ENCODE assay signal across 1 cellular context in the genomic region with DNA sequence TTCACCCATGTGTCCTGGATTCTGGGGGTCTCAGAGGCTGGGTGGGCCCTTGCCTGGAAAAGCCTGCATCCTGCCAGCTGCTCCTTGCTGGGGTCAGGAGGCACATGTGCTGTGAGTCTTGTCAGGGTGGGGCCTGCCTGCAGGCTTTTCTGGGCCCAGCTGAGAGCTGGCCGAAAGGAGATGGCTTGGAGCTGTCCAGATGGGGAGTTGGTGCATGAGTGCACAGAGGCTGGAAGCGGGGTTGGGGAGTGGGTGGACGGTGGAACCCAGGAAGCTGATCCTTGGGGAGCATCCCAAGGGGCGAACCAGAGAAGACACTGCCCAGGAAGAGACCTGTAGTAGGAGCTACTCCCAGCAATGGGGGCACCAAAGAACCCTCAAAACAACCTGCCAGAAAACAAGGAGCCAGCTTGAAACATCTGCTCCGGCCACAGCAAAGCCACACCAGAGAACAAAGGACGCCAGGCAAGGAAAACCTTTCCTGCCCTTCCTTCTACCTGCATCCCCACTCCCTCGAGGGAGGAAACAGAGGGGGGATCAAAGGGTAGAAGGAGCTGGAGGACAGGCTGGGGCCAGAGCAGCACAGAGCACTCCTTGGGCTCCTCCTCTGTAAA.
TF ChIP-seq lines count a peak whose summit lies in the region.

No MANE protein-coding gene starts in this region.

TF ChIP-seq in HepG2, 621 proteins besides CTCF, POLR2A, EP300 and RAD21:
- TF ChIP-seq ARNT2 (CRISPR knock-in tag; IDR thresholded peaks at IDR 0.05; ENCODE audit: low read depth) = no peak
- no peak for TF ChIP-seq ZNF746 (CRISPR knock-in tag; IDR thresholded peaks at IDR 0.05)
- TF ChIP-seq, protein P1, sequence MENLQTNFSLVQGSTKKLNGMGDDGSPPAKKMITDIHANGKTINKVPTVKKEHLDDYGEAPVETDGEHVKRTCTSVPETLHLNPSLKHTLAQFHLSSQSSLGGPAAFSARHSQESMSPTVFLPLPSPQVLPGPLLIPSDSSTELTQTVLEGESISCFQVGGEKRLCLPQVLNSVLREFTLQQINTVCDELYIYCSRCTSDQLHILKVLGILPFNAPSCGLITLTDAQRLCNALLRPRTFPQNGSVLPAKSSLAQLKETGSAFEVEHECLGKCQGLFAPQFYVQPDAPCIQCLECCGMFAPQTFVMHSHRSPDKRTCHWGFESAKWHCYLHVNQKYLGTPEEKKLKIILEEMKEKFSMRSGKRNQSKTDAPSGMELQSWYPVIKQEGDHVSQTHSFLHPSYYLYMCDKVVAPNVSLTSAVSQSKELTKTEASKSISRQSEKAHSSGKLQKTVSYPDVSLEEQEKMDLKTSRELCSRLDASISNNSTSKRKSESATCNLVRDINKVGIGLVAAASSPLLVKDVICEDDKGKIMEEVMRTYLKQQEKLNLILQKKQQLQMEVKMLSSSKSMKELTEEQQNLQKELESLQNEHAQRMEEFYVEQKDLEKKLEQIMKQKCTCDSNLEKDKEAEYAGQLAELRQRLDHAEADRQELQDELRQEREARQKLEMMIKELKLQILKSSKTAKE (CRISPR knock-in tag; IDR thresholded peaks at IDR 0.05; ENCODE audit: borderline replicate concordance) = no peak; the same call in 1 of the 2 replicates
- TF ChIP-seq ZNF747 (CRISPR knock-in tag; IDR thresholded peaks at IDR 0.05; ENCODE audit: borderline replicate concordance) = peak; percentile 44; the same call in 1 of the 2 replicates
- TF ChIP-seq, protein P2, sequence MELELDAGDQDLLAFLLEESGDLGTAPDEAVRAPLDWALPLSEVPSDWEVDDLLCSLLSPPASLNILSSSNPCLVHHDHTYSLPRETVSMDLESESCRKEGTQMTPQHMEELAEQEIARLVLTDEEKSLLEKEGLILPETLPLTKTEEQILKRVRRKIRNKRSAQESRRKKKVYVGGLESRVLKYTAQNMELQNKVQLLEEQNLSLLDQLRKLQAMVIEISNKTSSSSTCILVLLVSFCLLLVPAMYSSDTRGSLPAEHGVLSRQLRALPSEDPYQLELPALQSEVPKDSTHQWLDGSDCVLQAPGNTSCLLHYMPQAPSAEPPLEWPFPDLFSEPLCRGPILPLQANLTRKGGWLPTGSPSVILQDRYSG (CRISPR knock-in tag; IDR thresholded peaks at IDR 0.05) = no peak
- TF ChIP-seq ZNF556 (CRISPR knock-in tag; IDR thresholded peaks at IDR 0.05; ENCODE audit: borderline replicate concordance) = no peak
- TF ChIP-seq, protein P3, sequence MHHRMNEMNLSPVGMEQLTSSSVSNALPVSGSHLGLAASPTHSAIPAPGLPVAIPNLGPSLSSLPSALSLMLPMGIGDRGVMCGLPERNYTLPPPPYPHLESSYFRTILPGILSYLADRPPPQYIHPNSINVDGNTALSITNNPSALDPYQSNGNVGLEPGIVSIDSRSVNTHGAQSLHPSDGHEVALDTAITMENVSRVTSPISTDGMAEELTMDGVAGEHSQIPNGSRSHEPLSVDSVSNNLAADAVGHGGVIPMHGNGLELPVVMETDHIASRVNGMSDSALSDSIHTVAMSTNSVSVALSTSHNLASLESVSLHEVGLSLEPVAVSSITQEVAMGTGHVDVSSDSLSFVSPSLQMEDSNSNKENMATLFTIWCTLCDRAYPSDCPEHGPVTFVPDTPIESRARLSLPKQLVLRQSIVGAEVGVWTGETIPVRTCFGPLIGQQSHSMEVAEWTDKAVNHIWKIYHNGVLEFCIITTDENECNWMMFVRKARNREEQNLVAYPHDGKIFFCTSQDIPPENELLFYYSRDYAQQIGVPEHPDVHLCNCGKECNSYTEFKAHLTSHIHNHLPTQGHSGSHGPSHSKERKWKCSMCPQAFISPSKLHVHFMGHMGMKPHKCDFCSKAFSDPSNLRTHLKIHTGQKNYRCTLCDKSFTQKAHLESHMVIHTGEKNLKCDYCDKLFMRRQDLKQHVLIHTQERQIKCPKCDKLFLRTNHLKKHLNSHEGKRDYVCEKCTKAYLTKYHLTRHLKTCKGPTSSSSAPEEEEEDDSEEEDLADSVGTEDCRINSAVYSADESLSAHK (CRISPR knock-in tag; IDR thresholded peaks at IDR 0.05; ENCODE audit: borderline replicate concordance) = 0 out of 2 replicates have a peak, but pooled peaks have one; percentile 19
- TF ChIP-seq SRF (IDR thresholded peaks at IDR 0.05; ENCODE audit: low read depth, low read length) = no peak
- TF ChIP-seq ZNF672 (CRISPR knock-in tag; IDR thresholded peaks at IDR 0.05) = no peak
- TF ChIP-seq ZMYM2 (CRISPR knock-in tag; IDR thresholded peaks at IDR 0.05) = no peak
- 0 out of 2 replicates have a peak, but pooled peaks have one; percentile 16 for TF ChIP-seq KAT7 (CRISPR knock-in tag; IDR thresholded peaks at IDR 0.05; ENCODE audit: borderline replicate concordance)
- no peak for TF ChIP-seq NFIC (IDR thresholded peaks at IDR 0.05; ENCODE audit: low read length)
- no peak for TF ChIP-seq CCAR2 (optimal IDR thresholded peaks at IDR 0.05; ENCODE audit: low read depth, low read length)
- no peak for TF ChIP-seq HOXA3 (CRISPR knock-in tag; IDR thresholded peaks at IDR 0.05)
- peak; percentile 35 for TF ChIP-seq ZNF687 (CRISPR knock-in tag; IDR thresholded peaks at IDR 0.05)
- peak; percentile 20; the same call in 1 of the 2 replicates for TF ChIP-seq NRL (CRISPR knock-in tag; IDR thresholded peaks at IDR 0.05; ENCODE audit: borderline replicate concordance)
- TF ChIP-seq IKZF4 (CRISPR knock-in tag; IDR thresholded peaks at IDR 0.05; ENCODE audit: borderline replicate concordance, low read depth, not compliant biosample characterization) = no peak
- TF ChIP-seq LRRFIP1 (CRISPR knock-in tag; conservative IDR thresholded peaks at IDR 0.05) = no peak
- TF ChIP-seq FOXC1 (CRISPR knock-in tag; IDR thresholded peaks at IDR 0.05; ENCODE audit: borderline replicate concordance) = peak; percentile 24; the same call in 1 of the 2 replicates
- 0 out of 2 replicates have a peak, but pooled peaks have one; percentile 72 for TF ChIP-seq ZNF263 (CRISPR knock-in tag; IDR thresholded peaks at IDR 0.05)
- TF ChIP-seq ZMAT3 (CRISPR knock-in tag; conservative IDR thresholded peaks at IDR 0.05) = 0 out of 2 replicates have a peak, but pooled peaks have one; percentile 21
- no peak for TF ChIP-seq SMAD9 (CRISPR knock-in tag; IDR thresholded peaks at IDR 0.05)
- no peak for TF ChIP-seq SP5 (CRISPR knock-in tag; IDR thresholded peaks at IDR 0.05; ENCODE audit: borderline replicate concordance, low read depth)
- no peak for TF ChIP-seq RCOR2 (CRISPR knock-in tag; IDR thresholded peaks at IDR 0.05)
- TF ChIP-seq NBN (conservative IDR thresholded peaks at IDR 0.05) = no peak
- TF ChIP-seq ZNF30 (CRISPR knock-in tag; IDR thresholded peaks at IDR 0.05) = 0 out of 2 replicates have a peak, but pooled peaks have one; percentile 39
- peak; percentile 71; the same call in 1 of the 2 replicates for TF ChIP-seq ZNF891 (CRISPR knock-in tag; IDR thresholded peaks at IDR 0.05)
- TF ChIP-seq HOXD1 (CRISPR knock-in tag; IDR thresholded peaks at IDR 0.05) = no peak
- TF ChIP-seq ZNF670 (CRISPR knock-in tag; IDR thresholded peaks at IDR 0.05; ENCODE audit: borderline replicate concordance) = 0 out of 2 replicates have a peak, but pooled peaks have one; percentile 16
- TF ChIP-seq ELF4 (CRISPR knock-in tag; IDR thresholded peaks at IDR 0.05; ENCODE audit: borderline replicate concordance) = peak; percentile 80; the same call in 1 of the 2 replicates
- 0 out of 2 replicates have a peak, but pooled peaks have one; percentile 75 for TF ChIP-seq ZC3H13 (CRISPR knock-in tag; IDR thresholded peaks at IDR 0.05)
- TF ChIP-seq EED (CRISPR knock-in tag; IDR thresholded peaks at IDR 0.05) = 0 out of 2 replicates have a peak, but pooled peaks have one; percentile 41
- TF ChIP-seq ZMYM4 (CRISPR knock-in tag; IDR thresholded peaks at IDR 0.05) = no peak
- 0 out of 2 replicates have a peak, but pooled peaks have one; percentile 58 for TF ChIP-seq ZNF354B (CRISPR knock-in tag; IDR thresholded peaks at IDR 0.05)
- no peak for TF ChIP-seq SYNCRIP (IDR thresholded peaks at IDR 0.05; ENCODE audit: insufficient read depth, low read depth, low read length)
- no peak for TF ChIP-seq ZNF878 (CRISPR knock-in tag; IDR thresholded peaks at IDR 0.05)
- no peak for TF ChIP-seq SOX13 (IDR thresholded peaks at IDR 0.05)
- no peak for TF ChIP-seq SOX13 (CRISPR knock-in tag; conservative IDR thresholded peaks at IDR 0.05 in 1 of 2, IDR thresholded peaks at IDR 0.05 in 1 of 2)
- TF ChIP-seq TP53 (CRISPR knock-in tag; conservative IDR thresholded peaks at IDR 0.05) = no peak
- no peak for TF ChIP-seq ESRRA (CRISPR knock-in tag; IDR thresholded peaks at IDR 0.05; ENCODE audit: low read depth)
- TF ChIP-seq CENPBD1 (CRISPR knock-in tag; IDR thresholded peaks at IDR 0.05; ENCODE audit: borderline replicate concordance, low read depth) = no peak
- no peak for TF ChIP-seq SUZ12 (IDR thresholded peaks at IDR 0.05; ENCODE audit: low read depth, low read length)
- TF ChIP-seq MIXL1 (CRISPR knock-in tag; IDR thresholded peaks at IDR 0.05) = no peak
